17 cellular contexts compared by ENCODE assay signal in the genomic region with DNA sequence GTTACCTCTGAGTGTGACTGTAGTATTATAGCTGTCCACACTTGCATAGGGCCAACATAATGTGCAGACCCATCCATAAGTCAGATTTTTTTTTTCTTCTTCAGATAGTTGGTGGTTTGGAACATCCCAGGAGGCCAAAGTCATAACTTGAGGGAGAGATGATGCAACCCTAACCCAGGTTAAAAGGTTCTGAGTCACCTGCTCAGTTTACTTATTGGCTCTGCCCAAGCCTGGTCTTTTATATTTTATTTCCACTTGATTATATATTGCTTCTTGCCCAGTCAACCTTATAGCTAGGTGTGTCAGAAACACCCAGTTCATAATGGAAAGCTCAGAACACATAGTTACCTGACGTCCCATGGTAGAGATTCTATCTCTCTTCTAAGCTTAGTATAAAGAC.
DNase-seq lines count a peak whose midpoint lies in the region; ATAC-seq and TF ChIP-seq lines count a peak whose summit lies in the region.
"Had no signal": no experiment of that assay in that cellular context is flagged by ENCODE, and none has a peak within 500 bp of the region (broad histone marks: within the 10 kb centered on the region; RNA-seq: fewer than 3 reads in every experiment).

No MANE protein-coding gene starts in this region.

- ATAC-seq in activated CD4-positive, alpha-beta T cell treated with anti-CD3 and anti-CD28 coated beads for 36 hours = peak; percentile 61
- ATAC-seq in RWPE2 (ENCODE audit: low read depth) (peak; percentile 88), esophagus mucosa (peak; percentile 69), HG03280 (IDR thresholded peaks at IDR 0.05; ENCODE audit: unreplicated experiment) (no peak), HG03571 (IDR thresholded peaks at IDR 0.05; ENCODE audit: unreplicated experiment) (no peak)
- ATAC-seq in stimulated activated effector memory CD8-positive, alpha-beta T cell treated with anti-CD3 and anti-CD28 coated beads, Interleukin-12 subunit alpha, Interleukin-12 subunit beta, amount 100 ng/mL, for 72 hours = peak; percentile 55
- ATAC-seq: CD8-positive, alpha-beta T cell; HepG2 had no signal

- H3K36me3 Mint-ChIP-seq in activated CD4-positive, alpha-beta T cell treated with anti-CD3 and anti-CD28 coated beads for 36 hours (ENCODE audit: low read depth) = no peaks in the 10 kb centered on the region
- H3K36me3 Mint-ChIP-seq in stimulated activated effector memory CD8-positive, alpha-beta T cell treated with anti-CD3 and anti-CD28 coated beads, Interleukin-12 subunit alpha, Interleukin-12 subunit beta, amount 100 ng/mL, for 72 hours = no peaks in the 10 kb centered on the region
- H3K36me3 Mint-ChIP-seq: CD14-positive monocyte; CD8-positive, alpha-beta T cell had no signal

- CTCF ChIA-PET in activated CD4-positive, alpha-beta T cell treated with anti-CD3 and anti-CD28 coated beads for 36 hours (lab: Charles Lee) = interaction anchor here (1.1 kb wide), 1 partner anchor 18 kb away, joined by 3 read pairs; no protein-coding TSS in a partner anchor

- H3K4me1 Mint-ChIP-seq in activated CD4-positive, alpha-beta T cell treated with anti-CD3 and anti-CD28 coated beads for 36 hours = no peaks in the 10 kb centered on the region
- H3K4me1 Mint-ChIP-seq in stimulated activated effector memory CD8-positive, alpha-beta T cell treated with anti-CD3 and anti-CD28 coated beads, Interleukin-12 subunit alpha, Interleukin-12 subunit beta, amount 100 ng/mL, for 72 hours = peaks cover 8% of the 10 kb centered on the region
- H3K4me1 Mint-ChIP-seq: CD14-positive monocyte had no signal

- intact Hi-C loops in activated CD4-positive, alpha-beta T cell treated with anti-CD3 and anti-CD28 coated beads for 36 hours (cut with DNase I, micrococcal nuclease) = no loop called here

- POLR2A ChIA-PET in activated CD4-positive, alpha-beta T cell treated with anti-CD3 and anti-CD28 coated beads for 36 hours (lab: Charles Lee) = no interaction called here

- peak overlapping the region; percentile 4 for H3K27ac ChIP-seq in RWPE2 (ENCODE audit: poor library complexity, severe bottlenecking)
- H3K27ac ChIP-seq: 22Rv1 had no signal

- no peaks in the 10 kb centered on the region for H3K9me3 Mint-ChIP-seq in activated CD4-positive, alpha-beta T cell treated with anti-CD3 and anti-CD28 coated beads for 36 hours (ENCODE audit: low read depth)
- H3K9me3 Mint-ChIP-seq in stimulated activated effector memory CD8-positive, alpha-beta T cell treated with anti-CD3 and anti-CD28 coated beads, Interleukin-12 subunit alpha, Interleukin-12 subunit beta, amount 100 ng/mL, for 72 hours = no peaks in the 10 kb centered on the region
- H3K9me3 Mint-ChIP-seq: CD8-positive, alpha-beta T cell; HFFc6 had no signal

- DNase-seq in activated CD4-positive, alpha-beta T cell treated with anti-CD3 and anti-CD28 coated beads for 36 hours = no peak
- DNase-seq in activated CD4-positive, alpha-beta T cell treated with anti-CD3 and anti-CD28 coated beads for 1 hour = no peak
- DNase-seq in RWPE2 (ENCODE audit: low spot score) (no peak), globus pallidus (ENCODE audit: low spot score) (no peak)
- DNase-seq in stimulated activated effector memory CD8-positive, alpha-beta T cell treated with anti-CD3 and anti-CD28 coated beads, Interleukin-12 subunit alpha, Interleukin-12 subunit beta, amount 100 ng/mL, for 72 hours (ENCODE audit: low spot score in 2 of 2) = no peak
- DNase-seq: CD8-positive, alpha-beta T cell; COR-L47; DMS53; GF-D8; HFFc6 had no signal

- no peak overlapping the region for H3K4me3 Mint-ChIP-seq in activated CD4-positive, alpha-beta T cell treated with anti-CD3 and anti-CD28 coated beads for 36 hours
- H3K4me3 Mint-ChIP-seq in stimulated activated effector memory CD8-positive, alpha-beta T cell treated with anti-CD3 and anti-CD28 coated beads, Interleukin-12 subunit alpha, Interleukin-12 subunit beta, amount 100 ng/mL, for 72 hours = no peak overlapping the region
- H3K4me3 Mint-ChIP-seq: CD14-positive monocyte; CD8-positive, alpha-beta T cell; HFFc6 had no signal

- peaks cover 11% of the 10 kb centered on the region for H3K4me1 ChIP-seq in RWPE2 (ENCODE audit: insufficient read depth, poor library complexity, severe bottlenecking)
- H3K4me1 ChIP-seq: HAP-1 had no signal

- H3K27ac Mint-ChIP-seq in activated CD4-positive, alpha-beta T cell treated with anti-CD3 and anti-CD28 coated beads for 36 hours = no peak overlapping the region
- no peak overlapping the region for H3K27ac Mint-ChIP-seq in stimulated activated effector memory CD8-positive, alpha-beta T cell treated with anti-CD3 and anti-CD28 coated beads, Interleukin-12 subunit alpha, Interleukin-12 subunit beta, amount 100 ng/mL, for 72 hours
- H3K27ac Mint-ChIP-seq: CD14-positive monocyte; CD8-positive, alpha-beta T cell; HFFc6 had no signal

- H3K27me3 ChIP-seq in RWPE2 (ENCODE audit: insufficient read depth, poor library complexity, severe bottlenecking) = no peaks in the 10 kb centered on the region

- TF ChIP-seq CTCF in RWPE2 (IDR thresholded peaks at IDR 0.05; ENCODE audit: poor library complexity, severe bottlenecking) = no peak

- no peak overlapping the region for H3K4me3 ChIP-seq in RWPE2 (ENCODE audit: severe bottlenecking)
- H3K4me3 ChIP-seq: HAP-1 had no signal

- peaks cover 6% of the 10 kb centered on the region for H3K27me3 Mint-ChIP-seq in activated CD4-positive, alpha-beta T cell treated with anti-CD3 and anti-CD28 coated beads for 36 hours

- H3K36me3 ChIP-seq in RWPE2 (ENCODE audit: low read depth) = no peaks in the 10 kb centered on the region
- H3K36me3 ChIP-seq: HAP-1 had no signal

- H3K9me3 ChIP-seq in RWPE2 (ENCODE audit: severe bottlenecking) = no peaks in the 10 kb centered on the region
- H3K9me3 ChIP-seq: HAP-1 had no signal

Comparison
In these comparisons a context has a peak if more than half of its experiments do, and no peak if none do; other contexts are left out.
1. ATAC-seq: peak in activated CD4-positive, alpha-beta T cell treated with anti-CD3 and anti-CD28 coated beads for 36 hours (single experiment), RWPE2 (single experiment), esophagus mucosa (single experiment) and stimulated activated effector memory CD8-positive, alpha-beta T cell treated with anti-CD3 and anti-CD28 coated beads, Interleukin-12 subunit alpha, Interleukin-12 subunit beta, amount 100 ng/mL, for 72 hours (single experiment); none in HG03280 (single experiment) and HG03571 (single experiment).